In genomic region chr11:356610-357009, GRCh38 we compare ENCODE assay signal across 11 cellular contexts. TPM values are rescaled to one million over a fixed set of nuclear protein-coding genes. Genes with fewer than 3 reads are reported as not detected.
DNase-seq lines count a peak whose midpoint lies in the region; ATAC-seq, FAIRE-seq and TF ChIP-seq lines count a peak whose summit lies in the region.
"Had no signal": no experiment of that assay in that cellular context is flagged by ENCODE, and none has a peak within 500 bp of the region (broad histone marks: within the 10 kb centered on the region; RNA-seq: fewer than 3 reads in every experiment).

No MANE protein-coding gene starts in this region.

- H3K9ac ChIP-seq in endothelial cell of umbilical vein (replicated peaks; ENCODE audit: extremely low read depth, insufficient read depth, low read length): no peak overlapping the region

- no peaks in the 10 kb centered on the region for H3K36me3 ChIP-seq in heart right ventricle
- no peaks in the 10 kb centered on the region for H3K36me3 ChIP-seq in endothelial cell of umbilical vein (ENCODE audit: control insufficient read depth in 2 of 2, extremely low read depth in 1 of 2, insufficient read depth in 2 of 2, low read length in 2 of 2)
- no peaks in the 10 kb centered on the region for H3K36me3 ChIP-seq in spleen
- H3K36me3 ChIP-seq in body of pancreas (replicated peaks in 1 of 2; ENCODE audit: insufficient read depth in 1 of 2, low read depth in 2 of 2): no peaks in the 10 kb centered on the region

- 79 to 87% methylated on average over 6 of the region's 6 CpGs for WGBS in heart right ventricle, 2 donors
- 77 to 83% (median 79%) methylated on average over 6 of the region's 6 CpGs for WGBS in spleen, 5 donors
- 53 to 64% methylated on average over 6 of the region's 6 CpGs for WGBS in body of pancreas, 2 donors

- no peaks in the 10 kb centered on the region for H3K9me1 ChIP-seq in endothelial cell of umbilical vein (replicated peaks; ENCODE audit: control insufficient read depth, extremely low read depth, insufficient read depth, low read length)

- H3K9me3 ChIP-seq in heart right ventricle: peaks cover 0 to 14% (median 0%) of the 10 kb centered on the region in 11 donors
- H3K9me3 ChIP-seq in endothelial cell of umbilical vein (replicated peaks; ENCODE audit: control insufficient read depth, insufficient read depth, low read length): no peaks in the 10 kb centered on the region
- peaks cover 0 to 14% (median 11%) of the 10 kb centered on the region in 8 donors for H3K9me3 ChIP-seq in spleen
- H3K9me3 ChIP-seq in body of pancreas: peaks cover 0 to 10% (median 0%) of the 10 kb centered on the region in 3 donors

- H3K4me1 ChIP-seq in heart right ventricle: peaks cover 5 to 40% (median 35%) of the 10 kb centered on the region in 9 donors
- H3K4me1 ChIP-seq in endothelial cell of umbilical vein (ENCODE audit: control insufficient read depth, extremely low read depth, insufficient read depth, low read length): peaks cover 8% of the 10 kb centered on the region
- H3K4me1 ChIP-seq in spleen: peaks cover 7 to 43% (median 29%) of the 10 kb centered on the region in 6 donors
- H3K4me1 ChIP-seq in body of pancreas: peaks cover 31% of the 10 kb centered on the region

- no peak for TF ChIP-seq CTCF in heart right ventricle (IDR thresholded peaks at IDR 0.05)
- TF ChIP-seq CTCF in endothelial cell of umbilical vein (IDR thresholded peaks at IDR 0.05; ENCODE audit: extremely low read depth in 1 of 2, insufficient read depth in 1 of 2, low read depth in 1 of 2, low read length in 2 of 2): no peak
- TF ChIP-seq CTCF in spleen (IDR thresholded peaks at IDR 0.05 in 8 of 11, conservative IDR thresholded peaks at IDR 0.05 in 3 of 11): no peak
- TF ChIP-seq CTCF in body of pancreas (IDR thresholded peaks at IDR 0.05): no peak

- dilution Hi-C loops in endothelial cell of umbilical vein (cut with MboI; ENCODE audit: extremely low pct_ligation_motif_present, low sequenced_read_pairs): no loop called here

- CTCF ChIA-PET in endothelial cell of umbilical vein (lab: Charles Lee): interaction anchor here (1.3 to 2.4 kb wide), 4 partner anchors 17 to 51 kb away, joined by 5 to 16 read pairs (median 5); partner anchors contain the start of gene IFITM2

- POLR2A ChIA-PET in endothelial cell of umbilical vein (lab: Charles Lee): interaction anchor here (1.0 kb wide), 1 partner anchor 39 kb away, joined by 4 read pairs; no protein-coding TSS in a partner anchor

- H3K4me3 ChIP-seq in heart right ventricle (no peak overlapping the region), endothelial cell of umbilical vein (replicated peaks in 1 of 3; ENCODE audit: insufficient read depth in 1 of 3, low read depth in 1 of 3, low read length in 3 of 3) (no peak overlapping the region), spleen (no peak overlapping the region), body of pancreas (no peak overlapping the region)

- ATAC-seq in heart right ventricle: no peak
- no peak for ATAC-seq in HG02623 (IDR thresholded peaks at IDR 0.05; ENCODE audit: unreplicated experiment)
- no peak for ATAC-seq in body of pancreas

- H4K20me1 ChIP-seq in endothelial cell of umbilical vein (replicated peaks; ENCODE audit: control insufficient read depth, extremely low read depth, insufficient read depth, low read length): no peaks in the 10 kb centered on the region

- H2AFZ ChIP-seq in endothelial cell of umbilical vein (ENCODE audit: low read depth, low read length): no peak overlapping the region

- TF ChIP-seq POLR2A in endothelial cell of umbilical vein (IDR thresholded peaks at IDR 0.05; ENCODE audit: low read depth, low read length) (no peak), spleen (IDR thresholded peaks at IDR 0.05) (no peak), body of pancreas (IDR thresholded peaks at IDR 0.05) (no peak)

- H3K27ac ChIP-seq in heart right ventricle: no peak overlapping the region
- no peak overlapping the region for H3K27ac ChIP-seq in endothelial cell of umbilical vein (ENCODE audit: insufficient read depth, low read depth, low read length)
- no peak overlapping the region for H3K27ac ChIP-seq in spleen
- no peak overlapping the region for H3K27ac ChIP-seq in body of pancreas

- FAIRE-seq in endothelial cell of umbilical vein (lab: Jason Lieb, UNC): peak; percentile 70

- BruUV-seq in endothelial cell of umbilical vein (replicated peaks; lab: Mats Ljungman, UMichigan): no TSS peak

- H3K79me2 ChIP-seq in endothelial cell of umbilical vein (ENCODE audit: control insufficient read depth, insufficient read depth, low read length): no peaks in the 10 kb centered on the region

- peak; percentile 1 for DNase-seq in cardiac septum (ENCODE audit: low spot score)
- DNase-seq in heart right ventricle: no peak
- DNase-seq in endothelial cell of umbilical vein (ENCODE audit: low read depth, low spot score): no peak
- DNase-seq in spleen: peak; percentile 2
- DNase-seq in body of pancreas: no peak
- DNase-seq: KG1; NCI-H1092 treated with DMSO at 0.1 percent for 48 hours; NCI-H1436 treated with DMSO at 0.1 percent for 48 hours; NK-92 treated with Interleukin-12 subunit alpha and Interleukin-12 subunit beta, amount 100 ng/mL, for 24 hours had no signal

- intact Hi-C loops in cardiac septum (cut with DNase I) (loop anchor here (5.0 kb wide), 1 partner anchor 149 kb away; the partner anchor contains the start of genes BET1L and RIC8A), heart right ventricle (cut with DNase I) (loop anchor here in 8 of 10 donors (5.0 to 10.0 kb wide), 8 partner anchors 49 to 159 kb away; partner anchors contain the start of genes BET1L (in 4 of the 8), RIC8A (in 4 of the 8) and IFITM2 (in 2 of the 8)), endothelial cell of umbilical vein (cut with micrococcal nuclease) (loop anchor here (1.0 to 5.0 kb wide), 6 partner anchors 30 to 149 kb away; partner anchors contain the start of genes BET1L, IFITM3, PSMD13 and RIC8A), spleen (cut with DNase I; ENCODE audit: low total_unique reads) (loop anchor here (5.0 kb wide), 1 partner anchor 49 kb away; the partner anchor contains the start of gene IFITM2), body of pancreas (cut with DNase I) (no loop called here)

- no peak overlapping the region for H3K4me2 ChIP-seq in endothelial cell of umbilical vein (ENCODE audit: insufficient read depth, low read length)

- H3K27me3 ChIP-seq in heart right ventricle (no peaks in the 10 kb centered on the region), endothelial cell of umbilical vein (ENCODE audit: control insufficient read depth in 2 of 2, insufficient read depth in 2 of 2, low read length in 2 of 2) (no peaks in the 10 kb centered on the region), spleen (replicated peaks in 1 of 7) (no peaks in the 10 kb centered on the region), body of pancreas (no peaks in the 10 kb centered on the region)

RNA-seq across cellular contexts. Expression of gene B4GALNT4, which starts 12.7 kb away (rescaled TPM):
- total RNA-seq in cardiac septum: 0.24 TPM
- total RNA-seq in heart right ventricle: 1 to 10 TPM in 1 of 10 donors, under 1 TPM in 6, not detected in 3; 0.09 to 1.6 (median 0.25) TPM
- polyA plus RNA-seq in heart right ventricle: 1 to 10 TPM in 1 of 2 donors, under 1 TPM in 1; 0.75 to 1.7 TPM
- 5.2 and 9.6 TPM in 2 replicates for total RNA-seq in endothelial cell of umbilical vein
- polyA plus RNA-seq in endothelial cell of umbilical vein: 7.9 and 9.2 TPM in 2 replicates
- polyA plus RNA-seq in endothelial cell of umbilical vein (2011; cell fraction: cytosol; rRNA removed): 2.9 and 4.5 TPM in 2 replicates
- polyA plus RNA-seq in endothelial cell of umbilical vein (2011; cell fraction: nucleus; rRNA removed): 30.5 and 34.8 TPM in 2 replicates
- 6.4 and 10.6 TPM in 2 replicates for polyA plus RNA-seq in endothelial cell of umbilical vein (2012)
- polyA minus RNA-seq in endothelial cell of umbilical vein: 1.5 and 3.3 TPM in 2 replicates
- polyA minus RNA-seq in endothelial cell of umbilical vein (2011; cell fraction: cytosol; rRNA and poly(A)+ RNA removed): not detected
- 1.1 and 7.5 TPM in 2 replicates for polyA minus RNA-seq in endothelial cell of umbilical vein (2011; cell fraction: nucleus; rRNA and poly(A)+ RNA removed)
- 1 to 10 TPM in 1 of 7 donors, under 1 TPM in 4, not detected in 2; 0.17 to 1.1 (median 0.67) TPM for total RNA-seq in spleen
- polyA plus RNA-seq in spleen: 1 to 10 TPM; 1.6 to 5.2 (median 3.5) TPM
- total RNA-seq in body of pancreas: 1 to 10 TPM in 1 of 2 donors, not detected in 1; 2.1 TPM

RNA-seq across cellular contexts. Expression of gene IFITM3, which starts 36.0 kb away (rescaled TPM):
- total RNA-seq in cardiac septum (260 TPM), heart right ventricle (100 to 1,000 TPM in 9 of 10 donors, 10 to 100 TPM in 1; 94.1 to 591 (median 172) TPM), endothelial cell of umbilical vein (323 and 416 TPM in 2 replicates), spleen (100 to 1,000 TPM; 314 to 942 (median 472) TPM), body of pancreas (10 to 100 TPM; 51.4 to 59.7 TPM)
- polyA plus RNA-seq in heart right ventricle (1,000 to 10,000 TPM in 1 of 2 donors, 100 to 1,000 TPM in 1; 676 to 1,409 TPM), endothelial cell of umbilical vein (950 and 1,150 TPM in 2 replicates), spleen (100 to 1,000 TPM; 391 to 618 (median 599) TPM)
- 508 and 687 TPM in 2 replicates for polyA plus RNA-seq in endothelial cell of umbilical vein (2011; cell fraction: cytosol; rRNA removed)
- 108 and 156 TPM in 2 replicates for polyA plus RNA-seq in endothelial cell of umbilical vein (2011; cell fraction: nucleus; rRNA removed)
- polyA plus RNA-seq in endothelial cell of umbilical vein (2012): 954 and 1,155 TPM in 2 replicates
- 307 and 358 TPM in 2 replicates for polyA minus RNA-seq in endothelial cell of umbilical vein
- 507 TPM for polyA minus RNA-seq in endothelial cell of umbilical vein (2011; cell fraction: cytosol; rRNA and poly(A)+ RNA removed)
- 50.7 and 85.4 TPM in 2 replicates for polyA minus RNA-seq in endothelial cell of umbilical vein (2011; cell fraction: nucleus; rRNA and poly(A)+ RNA removed)

RNA-seq across cellular contexts. Expression of gene PKP3, which starts 37.4 kb away (rescaled TPM):
- total RNA-seq in cardiac septum (0.83 TPM), heart right ventricle (1 to 10 TPM in 4 of 10 donors, under 1 TPM in 6; 0.19 to 3.0 (median 0.74) TPM), endothelial cell of umbilical vein (0.27 and 0.30 TPM in 2 replicates), spleen (1 to 10 TPM in 1 of 7 donors, under 1 TPM in 2, not detected in 4; 0.40 to 2.8 (median 0.59) TPM), body of pancreas (10 to 100 TPM; 46.2 to 48.8 TPM)
- polyA plus RNA-seq in heart right ventricle (under 1 TPM; 0.13 to 0.80 TPM), endothelial cell of umbilical vein (0.33 and 0.59 TPM in 2 replicates), spleen (under 1 TPM; 0.09 to 0.48 (median 0.21) TPM)
- polyA plus RNA-seq in endothelial cell of umbilical vein (2011; cell fraction: cytosol; rRNA removed): 0.18 and 0.37 TPM in 2 replicates
- 0.18 and 0.30 TPM in 2 replicates for polyA plus RNA-seq in endothelial cell of umbilical vein (2011; cell fraction: nucleus; rRNA removed)
- polyA plus RNA-seq in endothelial cell of umbilical vein (2012): 0.37 and 0.59 TPM in 2 replicates
- 0.49 and 1.2 TPM in 2 replicates for polyA minus RNA-seq in endothelial cell of umbilical vein
- polyA minus RNA-seq in endothelial cell of umbilical vein (2011; cell fraction: cytosol; rRNA and poly(A)+ RNA removed): 47.4 TPM
- 0.38 and 1.7 TPM in 2 replicates for polyA minus RNA-seq in endothelial cell of umbilical vein (2011; cell fraction: nucleus; rRNA and poly(A)+ RNA removed)
- total RNA-seq: CD8-positive, alpha-beta memory T cell had no signal

RNA-seq across cellular contexts. Expression of gene IFITM1, which starts 42.8 kb away (rescaled TPM):
- total RNA-seq in cardiac septum (123 TPM), heart right ventricle (100 to 1,000 TPM in 4 of 10 donors, 10 to 100 TPM in 6; 51.6 to 182 (median 94.9) TPM), endothelial cell of umbilical vein (4.0 and 11.5 TPM in 2 replicates), spleen (100 to 1,000 TPM; 333 to 670 (median 510) TPM), body of pancreas (10 to 100 TPM; 31.0 to 39.7 TPM)
- polyA plus RNA-seq in heart right ventricle (100 to 1,000 TPM; 235 to 427 TPM), endothelial cell of umbilical vein (24.6 and 34.1 TPM in 2 replicates), spleen (100 to 1,000 TPM; 314 to 496 (median 327) TPM)
- polyA plus RNA-seq in endothelial cell of umbilical vein (2011; cell fraction: cytosol; rRNA removed): 16.0 and 16.3 TPM in 2 replicates
- polyA plus RNA-seq in endothelial cell of umbilical vein (2011; cell fraction: nucleus; rRNA removed): 3.6 and 5.7 TPM in 2 replicates
- 4.2 and 10.0 TPM in 2 replicates for polyA plus RNA-seq in endothelial cell of umbilical vein (2012)
- polyA minus RNA-seq in endothelial cell of umbilical vein: 29.1 and 50.9 TPM in 2 replicates
- polyA minus RNA-seq in endothelial cell of umbilical vein (2011; cell fraction: cytosol; rRNA and poly(A)+ RNA removed): 128 TPM
- 0.72 and 3.4 TPM in 2 replicates for polyA minus RNA-seq in endothelial cell of umbilical vein (2011; cell fraction: nucleus; rRNA and poly(A)+ RNA removed)

RNA-seq across cellular contexts. Expression of gene IFITM2, which starts 49.0 kb away (rescaled TPM):
- total RNA-seq in cardiac septum: 215 TPM
- total RNA-seq in heart right ventricle: 100 to 1,000 TPM in 7 of 10 donors, 10 to 100 TPM in 3; 57.2 to 333 (median 144) TPM
- polyA plus RNA-seq in heart right ventricle: 100 to 1,000 TPM; 423 to 843 TPM
- 219 and 263 TPM in 2 replicates for total RNA-seq in endothelial cell of umbilical vein
- polyA plus RNA-seq in endothelial cell of umbilical vein: 1,135 and 1,428 TPM in 2 replicates
- 681 and 696 TPM in 2 replicates for polyA plus RNA-seq in endothelial cell of umbilical vein (2011; cell fraction: cytosol; rRNA removed)
- 144 and 187 TPM in 2 replicates for polyA plus RNA-seq in endothelial cell of umbilical vein (2011; cell fraction: nucleus; rRNA removed)
- 576 and 617 TPM in 2 replicates for polyA plus RNA-seq in endothelial cell of umbilical vein (2012)
- 371 and 437 TPM in 2 replicates for polyA minus RNA-seq in endothelial cell of umbilical vein
- polyA minus RNA-seq in endothelial cell of umbilical vein (2011; cell fraction: cytosol; rRNA and poly(A)+ RNA removed): 132 TPM
- 35.2 and 49.4 TPM in 2 replicates for polyA minus RNA-seq in endothelial cell of umbilical vein (2011; cell fraction: nucleus; rRNA and poly(A)+ RNA removed)
- total RNA-seq in spleen: 1,000 to 10,000 TPM in 4 of 7 donors, 100 to 1,000 TPM in 3; 507 to 1,635 (median 1,062) TPM
- 1,000 to 10,000 TPM in 1 of 3 donors, 100 to 1,000 TPM in 2; 680 to 1,006 (median 885) TPM for polyA plus RNA-seq in spleen
- 10 to 100 TPM; 31.0 to 90.3 TPM for total RNA-seq in body of pancreas

Comparison
In these comparisons a context has a peak if more than half of its experiments do, and no peak if none do; other contexts are left out.
1. DNase-seq: peak in cardiac septum (single experiment) and spleen (single experiment); none in heart right ventricle (0 of 2), endothelial cell of umbilical vein (single experiment) and body of pancreas (0 of 4).
2. RNA of gene PKP3, which starts 37.4 kb away (total RNA-seq): 46.2 to 48.8 TPM in body of pancreas; 0.19 to 3.0 TPM in heart right ventricle, 0.83 TPM in cardiac septum (single experiment), 0.40 to 2.8 TPM in spleen and 0.27 to 0.30 TPM in endothelial cell of umbilical vein; every median in the first group is over 10 times any median in the second.